In genomic region chr2:61114147-61114546, GRCh38 we compare ENCODE assay signal across 2 cellular contexts.
TF ChIP-seq lines count a peak whose summit lies in the region.

No MANE protein-coding gene starts in this region.

TF ChIP-seq in HepG2, 621 proteins besides CTCF, POLR2A, EP300 and RAD21:
- TF ChIP-seq ZBTB33 (CRISPR knock-in tag; IDR thresholded peaks at IDR 0.05) (0 out of 2 replicates have a peak, but pooled peaks have one; percentile 8), GABPA (IDR thresholded peaks at IDR 0.05; ENCODE audit: low read depth, low read length) (no peak), GABPA (CRISPR knock-in tag; IDR thresholded peaks at IDR 0.05; ENCODE audit: low read depth) (no peak)
- TF ChIP-seq, protein P1, sequence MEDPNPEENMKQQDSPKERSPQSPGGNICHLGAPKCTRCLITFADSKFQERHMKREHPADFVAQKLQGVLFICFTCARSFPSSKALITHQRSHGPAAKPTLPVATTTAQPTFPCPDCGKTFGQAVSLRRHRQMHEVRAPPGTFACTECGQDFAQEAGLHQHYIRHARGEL (CRISPR knock-in tag; IDR thresholded peaks at IDR 0.05), result no peak
TF ChIP-seq in HepG2: peak in this region for 1.

TF ChIP-seq in K562, 482 proteins besides CTCF, POLR2A, EP300 and RAD21:
- TF ChIP-seq IRF2 (CRISPR knock-in tag; IDR thresholded peaks at IDR 0.05) (no peak), ZNF551 (CRISPR knock-in tag; IDR thresholded peaks at IDR 0.05) (no peak), ZFP36 (IDR thresholded peaks at IDR 0.05; ENCODE audit: low read depth, low read length, partially characterized antibody) (no peak), FOXA3 (CRISPR knock-in tag; conservative IDR thresholded peaks at IDR 0.05 in 1 of 2, IDR thresholded peaks at IDR 0.05 in 1 of 2) (0 out of 4 replicates have a peak, but pooled peaks of 1 of the 2 experiments have one; percentile 52), ZNF583 (CRISPR knock-in tag; IDR thresholded peaks at IDR 0.05) (no peak), ZNF57 (CRISPR knock-in tag; IDR thresholded peaks at IDR 0.05) (no peak), POLR2H (tag; IDR thresholded peaks at IDR 0.05; ENCODE audit: low read depth) (no peak)
